ENCODE assay signal across 13 cellular contexts in genomic region chr20:54622338-54623280, GRCh38.
DNase-seq lines count a peak whose midpoint lies in the region; ATAC-seq and TF ChIP-seq lines count a peak whose summit lies in the region.
"Had no signal": no experiment of that assay in that cellular context is flagged by ENCODE, and none has a peak within 500 bp of the region (broad histone marks: within the 10 kb centered on the region; RNA-seq: fewer than 3 reads in every experiment).

No MANE protein-coding gene starts in this region.

- no peak for TF ChIP-seq POLR2A in heart left ventricle (IDR thresholded peaks at IDR 0.05)

- peak overlapping the region in 1 of 12 donors; percentile 64 for H3K27ac ChIP-seq in heart left ventricle
- H3K27ac ChIP-seq: foreskin keratinocyte, upper lobe of left lung had no signal

- peaks cover 0 to 25% (median 0%) of the 10 kb centered on the region in 12 donors for H3K4me1 ChIP-seq in heart left ventricle
- H3K4me1 ChIP-seq: foreskin keratinocyte, upper lobe of left lung had no signal

- no peaks in the 10 kb centered on the region for H3K27me3 ChIP-seq in heart left ventricle
- H3K27me3 ChIP-seq: foreskin keratinocyte, upper lobe of left lung had no signal

- peak in 3 of 5 donors; percentile 32 to 37 (median 36) for DNase-seq in heart left ventricle
- DNase-seq in cardiac septum (ENCODE audit: low spot score) = no peak
- DNase-seq in NCI-H82 treated with DMSO at 0.1 percent for 48 hours (lab: John Stamatoyannopoulos, UW; ENCODE audit: unreplicated experiment) = peak; percentile 8
- DNase-seq in fibroblast of the conjunctiva (ENCODE audit: low read depth) = peak; percentile 37
- DNase-seq in stromal cell of bone marrow (ENCODE audit: low read depth) = peak; percentile 7
- no peak for DNase-seq in islet precursor cell
- DNase-seq in NCI-H774 (lab: John Stamatoyannopoulos, UW) = no peak
- DNase-seq: foreskin keratinocyte; stimulated activated naive CD4-positive, alpha-beta T cell; T1000; upper lobe of left lung had no signal

- ATAC-seq in heart left ventricle (no peak), HG02610 (IDR thresholded peaks at IDR 0.05; ENCODE audit: unreplicated experiment) (no peak)
- ATAC-seq: foreskin keratinocyte, K562 had no signal

- no peak for TF ChIP-seq CTCF in heart left ventricle (IDR thresholded peaks at IDR 0.05)

- 66 to 78% (median 76%) methylated on average over 20 of the region's 20 CpGs for WGBS in heart left ventricle, 4 donors

- no peak overlapping the region for H3K4me3 ChIP-seq in heart left ventricle
- H3K4me3 ChIP-seq: K562, upper lobe of left lung had no signal

- intact Hi-C loops in heart left ventricle (cut with DNase I) (loop anchor here in 1 of 10 donors (5.0 kb wide), 1 partner anchor 145 kb away; the partner anchor contains the start of gene DOK5), cardiac septum (cut with DNase I) (loop anchor here (5.0 kb wide), 1 partner anchor 145 kb away; the partner anchor contains the start of gene DOK5)

- no peaks in the 10 kb centered on the region for H3K36me3 ChIP-seq in heart left ventricle
- H3K36me3 ChIP-seq: upper lobe of left lung had no signal

- H3K9me3 ChIP-seq in heart left ventricle = no peaks in the 10 kb centered on the region
- H3K9me3 ChIP-seq: upper lobe of left lung had no signal

Comparison
In these comparisons a context has a peak if more than half of its experiments do, and no peak if none do; other contexts are left out.
1. DNase-seq: peak in heart left ventricle (3 of 5), NCI-H82 treated with DMSO at 0.1 percent for 48 hours (single experiment), fibroblast of the conjunctiva (single experiment) and stromal cell of bone marrow (single experiment); none in cardiac septum (single experiment), islet precursor cell (single experiment) and NCI-H774 (single experiment).